In genomic region chr16:56934599-56935145, GRCh38 we compare ENCODE assay signal across 9 cellular contexts. TPM values are rescaled to one million over a fixed set of nuclear protein-coding genes. Genes with fewer than 3 reads are reported as not detected.
DNase-seq lines count a peak whose midpoint lies in the region; ATAC-seq and TF ChIP-seq lines count a peak whose summit lies in the region.
"Not testable (repeated sequence)": the region's sequence is repeated elsewhere in the genome, so short reads cannot be mapped to it uniquely, and the experiment has no call there.
"Had no signal": no experiment of that assay in that cellular context is flagged by ENCODE, and none has a peak within 500 bp of the region (broad histone marks: within the 10 kb centered on the region; RNA-seq: fewer than 3 reads in every experiment).

No MANE protein-coding gene starts in this region.

- not testable (repeated sequence) for H3K27me3 Mint-ChIP-seq in activated naive CD8-positive, alpha-beta T cell treated with anti-CD3 and anti-CD28 coated beads for 36 hours; effector memory CD8-positive, alpha-beta T cell

- H3K4me2 ChIP-seq in SU-DHL-6 (ENCODE audit: low read depth, low read length, poor library complexity, severe bottlenecking), result peak overlapping the region; percentile 98

- H3K36me3 ChIP-seq in SU-DHL-6 (ENCODE audit: low read length) (peaks cover 55% of the 10 kb centered on the region), neutrophil (peaks cover 50% of the 10 kb centered on the region), subcutaneous abdominal adipose tissue (ENCODE audit: control insufficient read depth in 5 of 5, insufficient read depth in 5 of 5, low read length in 5 of 5) (peaks cover 34 to 49% (median 45%) of the 10 kb centered on the region in 5 donors)
- H3K36me3 ChIP-seq in kidney epithelial cell (ENCODE audit: control insufficient read depth, insufficient read depth, low read length), result not testable (repeated sequence)

- peak overlapping the region; percentile 98 for H3K4me3 Mint-ChIP-seq in activated naive CD8-positive, alpha-beta T cell treated with anti-CD3 and anti-CD28 coated beads for 36 hours
- peak overlapping the region; percentile 99 to 100 for H3K4me3 Mint-ChIP-seq in effector memory CD8-positive, alpha-beta T cell

- H3K9ac ChIP-seq in SU-DHL-6 (ENCODE audit: low read length) (peak overlapping the region; percentile 96), subcutaneous abdominal adipose tissue (ENCODE audit: low read length in 5 of 5) (peak overlapping the region; percentile 43 to 98 (median 98))

- H3K27ac ChIP-seq in SU-DHL-6 (ENCODE audit: low read depth, low read length) (peak overlapping the region; percentile 96), neutrophil (peak overlapping the region; percentile 96), subcutaneous abdominal adipose tissue (ENCODE audit: low read depth, low read length) (peak overlapping the region; percentile 99)

- H3K4me3 ChIP-seq in AG09309 (ENCODE audit: control insufficient read depth, low read depth, low read length), result peak overlapping the region; percentile 91
- peak overlapping the region; percentile 100 for H3K4me3 ChIP-seq in HFF-Myc (replicated peaks; ENCODE audit: low read depth, low read length)
- H3K4me3 ChIP-seq in SU-DHL-6 (ENCODE audit: insufficient read depth, low read length, poor library complexity, severe bottlenecking), result peak overlapping the region; percentile 90
- peak overlapping the region; percentile 99 for H3K4me3 ChIP-seq in kidney epithelial cell (ENCODE audit: low read depth, low read length)
- H3K4me3 ChIP-seq in neutrophil (ENCODE audit: low read depth in 1 of 2, low read length in 1 of 2), result not testable (repeated sequence)
- H3K4me3 ChIP-seq in subcutaneous abdominal adipose tissue (ENCODE audit: low read depth in 1 of 5, low read length in 5 of 5), result peak overlapping the region; percentile 94 to 100 (median 99)

- H3K4me1 Mint-ChIP-seq in activated naive CD8-positive, alpha-beta T cell treated with anti-CD3 and anti-CD28 coated beads for 36 hours, result peaks cover 62% of the 10 kb centered on the region
- H3K4me1 Mint-ChIP-seq in effector memory CD8-positive, alpha-beta T cell (ENCODE audit: low read depth in 2 of 2), result peaks cover 42 to 62% of the 10 kb centered on the region in 2 donors

- H3K79me2 ChIP-seq in SU-DHL-6 (ENCODE audit: insufficient read depth, low read length), result peaks cover 70% of the 10 kb centered on the region

- peaks cover 72% of the 10 kb centered on the region for H3F3A ChIP-seq in SU-DHL-6 (ENCODE audit: insufficient read depth)

- ATAC-seq in effector memory CD8-positive, alpha-beta T cell (replicated peaks), result not testable (repeated sequence)

- not testable (repeated sequence) for H3K9me2 ChIP-seq in SU-DHL-6 (replicated peaks; ENCODE audit: insufficient read depth, low read length)

- not testable (repeated sequence) for DNase-seq in AG09309 (ENCODE audit: low read depth); HFF-Myc (ENCODE audit: extremely low read depth, low read depth); activated naive CD8-positive, alpha-beta T cell treated with anti-CD3 and anti-CD28 coated beads for 36 hours; effector memory CD8-positive, alpha-beta T cell; kidney epithelial cell (ENCODE audit: low read depth)

- H3K9me3 Mint-ChIP-seq in activated naive CD8-positive, alpha-beta T cell treated with anti-CD3 and anti-CD28 coated beads for 36 hours; effector memory CD8-positive, alpha-beta T cell: not testable (repeated sequence)

- H3K36me3 Mint-ChIP-seq in activated naive CD8-positive, alpha-beta T cell treated with anti-CD3 and anti-CD28 coated beads for 36 hours, result peaks cover 69% of the 10 kb centered on the region
- peaks cover 86% of the 10 kb centered on the region for H3K36me3 Mint-ChIP-seq in effector memory CD8-positive, alpha-beta T cell (ENCODE audit: insufficient read depth)

- H4K20me1 ChIP-seq in SU-DHL-6 (ENCODE audit: low read depth, low read length), result peaks cover 40% of the 10 kb centered on the region

- not testable (repeated sequence) for H2AFZ ChIP-seq in SU-DHL-6 (ENCODE audit: low read depth, low read length, severe bottlenecking)

- H3K27me3 ChIP-seq in SU-DHL-6 (ENCODE audit: low read length); kidney epithelial cell (ENCODE audit: control insufficient read depth, insufficient read depth, low read length); neutrophil; subcutaneous abdominal adipose tissue (ENCODE audit: control insufficient read depth in 5 of 5, insufficient read depth in 4 of 5, low read length in 5 of 5): not testable (repeated sequence)

- TF ChIP-seq CTCF in AG09309 (IDR thresholded peaks at IDR 0.05; ENCODE audit: control insufficient read depth, insufficient read depth, low read depth, low read length, missing control alignments); HFF-Myc (IDR thresholded peaks at IDR 0.05; ENCODE audit: low read depth, low read length, missing control alignments); SU-DHL-6 (IDR thresholded peaks at IDR 0.05; ENCODE audit: insufficient read depth, low read length, poor library complexity, severe bottlenecking); kidney epithelial cell (IDR thresholded peaks at IDR 0.05; ENCODE audit: insufficient read depth, low read length, poor library complexity, severe bottlenecking); neutrophil (IDR thresholded peaks at IDR 0.05): not testable (repeated sequence)

- not testable (repeated sequence) for H3K9me3 ChIP-seq in SU-DHL-6 (ENCODE audit: insufficient read depth, low read length); neutrophil; subcutaneous abdominal adipose tissue (ENCODE audit: control insufficient read depth in 5 of 5, low read length in 5 of 5)

- H3K4me1 ChIP-seq in neutrophil (ENCODE audit: control insufficient read depth in 1 of 2, insufficient read depth in 1 of 2, low read depth in 1 of 2, low read length in 1 of 2) (peaks cover 26 to 27% of the 10 kb centered on the region in 2 experiments), subcutaneous abdominal adipose tissue (ENCODE audit: control insufficient read depth in 5 of 5, insufficient read depth in 5 of 5, low read length in 5 of 5) (peaks cover 5 to 55% (median 43%) of the 10 kb centered on the region in 5 donors)

- peak overlapping the region; percentile 97 for H3K27ac Mint-ChIP-seq in activated naive CD8-positive, alpha-beta T cell treated with anti-CD3 and anti-CD28 coated beads for 36 hours
- H3K27ac Mint-ChIP-seq in effector memory CD8-positive, alpha-beta T cell, result peak overlapping the region; percentile 89 to 99

RNA-seq across cellular contexts. Expression of gene HERPUD1, which starts 2.7 kb away (rescaled TPM):
- 100 to 1,000 TPM; 143 to 149 TPM for total RNA-seq in activated naive CD8-positive, alpha-beta T cell treated with anti-CD3 and anti-CD28 coated beads for 36 hours
- 321 and 324 TPM in 2 replicates for total RNA-seq in kidney epithelial cell

RNA-seq across cellular contexts. Expression of gene CETP, which starts 27.1 kb away (rescaled TPM):
- total RNA-seq in activated naive CD8-positive, alpha-beta T cell treated with anti-CD3 and anti-CD28 coated beads for 36 hours, result under 1 TPM in 1 of 2 experiments, not detected in 1; 0.12 TPM
- not detected in 2 replicates for total RNA-seq in kidney epithelial cell
- total RNA-seq: H7 had no signal

RNA-seq across cellular contexts. Expression of gene NLRC5, which starts 54.7 kb away (rescaled TPM):
- total RNA-seq in activated naive CD8-positive, alpha-beta T cell treated with anti-CD3 and anti-CD28 coated beads for 36 hours, result 100 to 1,000 TPM; 142 to 151 TPM
- 7.7 and 14.1 TPM in 2 replicates for total RNA-seq in kidney epithelial cell
